In the genomic region with DNA sequence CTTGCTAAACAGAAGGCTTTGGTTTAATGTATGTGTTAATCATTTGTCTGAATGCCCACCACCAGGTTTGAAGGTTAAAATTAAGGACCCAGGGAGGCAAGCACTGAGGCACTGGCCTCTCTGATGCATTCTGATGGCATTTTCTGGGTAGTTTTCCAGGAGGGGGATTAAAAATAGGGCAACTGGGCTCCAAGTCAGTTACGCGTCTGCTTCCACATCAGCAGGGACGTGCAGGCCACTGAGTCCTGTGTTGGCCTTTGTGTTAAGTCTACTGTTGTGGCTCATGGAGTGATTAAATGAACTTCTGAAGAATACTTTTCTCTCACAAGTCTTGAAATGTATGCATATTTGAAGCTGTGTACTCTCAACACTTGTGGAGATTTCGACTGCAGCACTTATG, we compare ENCODE assay signal across 24 cellular contexts.
"Had no signal": no experiment of that assay in that cellular context is flagged by ENCODE, and none has a peak within 500 bp of the region (broad histone marks: within the 10 kb centered on the region; RNA-seq: fewer than 3 reads in every experiment).

No MANE protein-coding gene starts in this region.

- H3K4me3 Mint-ChIP-seq: naive thymus-derived CD8-positive, alpha-beta T cell; nephron; neural crest cell; stimulated activated memory B cell treated with anti-CD40 and anti-IgM and Interleukin-4, amounts not matched to agents 10 μg/mL and 1 μg/mL and 100 μg/mL, for 72 hours; stimulated activated naive CD8-positive, alpha-beta T cell treated with anti-CD3 and anti-CD28 coated beads, Interleukin-15, amount 100 ng/mL, for 72 hours; type B pancreatic cell had no signal

- H3K4me1 ChIP-seq: lower lobe of right lung, sigmoid colon, tibial nerve, uterus had no signal

- H3K36me3 ChIP-seq: ovary, uterus had no signal

- DNase-seq: hippocampal formation; kidney glomerular epithelial cell; left cardiac atrium; lower lobe of right lung; mammary epithelial cell; naive thymus-derived CD8-positive, alpha-beta T cell; ovary; retina; right cardiac atrium; sigmoid colon; small intestine; spleen; stimulated activated CD4-positive, alpha-beta T cell treated with anti-CD3 and anti-CD28 coated beads, Interleukin-4, amount 100 ng/mL, for 24 hours; stimulated activated naive CD4-positive, alpha-beta T cell treated with Interleukin-2 at 50 U/mL for 16 hours; stimulated activated naive CD8-positive, alpha-beta T cell treated with anti-CD3 and anti-CD28 coated beads, Interleukin-15, amount 100 ng/mL, for 72 hours; substantia nigra; uterus had no signal

- H3K4me1 Mint-ChIP-seq: nephron; stimulated activated memory B cell treated with anti-CD40 and anti-IgM and Interleukin-4, amounts not matched to agents 10 μg/mL and 1 μg/mL and 100 μg/mL, for 72 hours; stimulated activated naive CD8-positive, alpha-beta T cell treated with anti-CD3 and anti-CD28 coated beads, Interleukin-15, amount 100 ng/mL, for 72 hours had no signal

- ATAC-seq: left cardiac atrium; left lobe of liver; lower lobe of right lung; naive thymus-derived CD8-positive, alpha-beta T cell; right cardiac atrium; stimulated activated memory B cell treated with anti-CD40 and anti-IgM and Interleukin-4, amounts not matched to agents 10 μg/mL and 1 μg/mL and 100 μg/mL, for 72 hours; stimulated activated naive CD8-positive, alpha-beta T cell treated with anti-CD3 and anti-CD28 coated beads, Interleukin-15, amount 100 ng/mL, for 72 hours had no signal

- H3K9me3 ChIP-seq: lower lobe of right lung, ovary, sigmoid colon, spleen, tibial nerve, uterus had no signal

- H3K27me3 Mint-ChIP-seq: naive thymus-derived CD8-positive, alpha-beta T cell; progenitor cell of endocrine pancreas; stimulated activated memory B cell treated with anti-CD40 and anti-IgM and Interleukin-4, amounts not matched to agents 10 μg/mL and 1 μg/mL and 100 μg/mL, for 72 hours; stimulated activated naive CD8-positive, alpha-beta T cell treated with anti-CD3 and anti-CD28 coated beads, Interleukin-15, amount 100 ng/mL, for 72 hours; type B pancreatic cell had no signal

- H3K27ac ChIP-seq: lower lobe of right lung, ovary, sigmoid colon, spleen, uterus had no signal

- H3K27me3 ChIP-seq: ovary, sigmoid colon, spleen, tibial nerve, uterus had no signal

- H3K4me3 ChIP-seq: lower lobe of right lung, ovary, sigmoid colon, spleen, tibial nerve, uterus had no signal

- H3K27ac Mint-ChIP-seq: nephron; progenitor cell of endocrine pancreas; stimulated activated naive CD8-positive, alpha-beta T cell treated with anti-CD3 and anti-CD28 coated beads, Interleukin-15, amount 100 ng/mL, for 72 hours; type B pancreatic cell had no signal

- H3K9me3 Mint-ChIP-seq: naive thymus-derived CD8-positive, alpha-beta T cell; nephron; neural crest cell; stimulated activated memory B cell treated with anti-CD40 and anti-IgM and Interleukin-4, amounts not matched to agents 10 μg/mL and 1 μg/mL and 100 μg/mL, for 72 hours; stimulated activated naive CD8-positive, alpha-beta T cell treated with anti-CD3 and anti-CD28 coated beads, Interleukin-15, amount 100 ng/mL, for 72 hours; type B pancreatic cell had no signal
